ENCODE assay signal across 17 cellular contexts in genomic region chr2:150126143-150126725, GRCh38.
DNase-seq lines count a peak whose midpoint lies in the region; ATAC-seq, FAIRE-seq and TF ChIP-seq lines count a peak whose summit lies in the region.
"Had no signal": no experiment of that assay in that cellular context is flagged by ENCODE, and none has a peak within 500 bp of the region (broad histone marks: within the 10 kb centered on the region; RNA-seq: fewer than 3 reads in every experiment).

No MANE protein-coding gene starts in this region.

- DNase-seq in LHCN-M2 (ENCODE audit: low read depth) (peak; percentile 24), chondrocyte (ENCODE audit: low spot score) (no peak), kidney tubule cell (ENCODE audit: low spot score) (peak; percentile 95), GM19239 (ENCODE audit: insufficient read length, low spot score) (no peak), Ammon's horn (ENCODE audit: low spot score) (no peak), NCI-H526 treated with DMSO at 0.1 percent for 48 hours (lab: John Stamatoyannopoulos, UW) (no peak)
- DNase-seq: activated B cell treated with CpG ODN at 0.5 μM for 24 hours; activated naive CD4-positive, alpha-beta T cell; Caco-2; immature natural killer cell; NCI-H2029; NCI-H524 treated with DMSO at 0.1 percent for 48 hours; PC-9; psoas muscle; T-cell had no signal

- H3K27ac ChIP-seq in ACC112 (ENCODE audit: low read depth, low read length): peak overlapping the region; percentile 74
- H3K27ac ChIP-seq: PC-9, psoas muscle had no signal

- H3K27me3 Mint-ChIP-seq in chondrocyte (ENCODE audit: low read depth): no peaks in the 10 kb centered on the region
- H3K27me3 Mint-ChIP-seq: activated B cell treated with CpG ODN at 0.5 μM for 24 hours, T-cell had no signal

- peak overlapping the region; percentile 59 for H2AFZ ChIP-seq in ACC112 (ENCODE audit: low read length, unreplicated experiment)
- H2AFZ ChIP-seq: PC-9 had no signal

- ATAC-seq in HG03280 (IDR thresholded peaks at IDR 0.05; ENCODE audit: unreplicated experiment): no peak
- ATAC-seq: psoas muscle, T-cell had no signal

- no peaks in the 10 kb centered on the region for H3K36me3 ChIP-seq in ACC112 (ENCODE audit: insufficient read depth, low read length)

- H3K27ac Mint-ChIP-seq in chondrocyte (ENCODE audit: unreplicated experiment): peak overlapping the region; percentile 87
- H3K27ac Mint-ChIP-seq: activated B cell treated with CpG ODN at 0.5 μM for 24 hours, T-cell had no signal

- peaks cover 54% of the 10 kb centered on the region for H3K4me1 Mint-ChIP-seq in chondrocyte (ENCODE audit: low read depth)
- H3K4me1 Mint-ChIP-seq: activated B cell treated with CpG ODN at 0.5 μM for 24 hours, T-cell had no signal

- FAIRE-seq in GM19239 (lab: Jason Lieb, UNC): no peak

- H3K27me3 ChIP-seq in ACC112 (ENCODE audit: insufficient read depth, low read length): no peaks in the 10 kb centered on the region

- H3K36me3 Mint-ChIP-seq in chondrocyte (ENCODE audit: low read depth): no peaks in the 10 kb centered on the region
- H3K36me3 Mint-ChIP-seq: immature natural killer cell, T-cell had no signal

- no peak overlapping the region for H3K4me3 Mint-ChIP-seq in chondrocyte (ENCODE audit: unreplicated experiment)
- H3K4me3 Mint-ChIP-seq: activated B cell treated with CpG ODN at 0.5 μM for 24 hours, immature natural killer cell, T-cell had no signal

- peaks cover 41% of the 10 kb centered on the region for H3K4me1 ChIP-seq in ACC112 (ENCODE audit: control insufficient read depth, insufficient read depth, low read length, unreplicated experiment)
- H3K4me1 ChIP-seq: psoas muscle had no signal

- TF ChIP-seq CTCF in chondrocyte (IDR thresholded peaks at IDR 0.05): no peak

- H3K4me3 ChIP-seq in ACC112 (ENCODE audit: low read depth, low read length): no peak overlapping the region
- H3K4me3 ChIP-seq: PC-9, psoas muscle had no signal

- H3K79me2 ChIP-seq in ACC112 (ENCODE audit: control insufficient read depth, insufficient read depth, low read length, unreplicated experiment): no peaks in the 10 kb centered on the region

- peaks cover 4% of the 10 kb centered on the region for H3K9me3 Mint-ChIP-seq in chondrocyte (ENCODE audit: low read depth)
- H3K9me3 Mint-ChIP-seq: activated B cell treated with CpG ODN at 0.5 μM for 24 hours had no signal

Comparison
In these comparisons a context has a peak if more than half of its experiments do, and no peak if none do; other contexts are left out.
1. DNase-seq: peak in LHCN-M2 (single experiment) and kidney tubule cell (single experiment); none in chondrocyte (single experiment), GM19239 (single experiment), Ammon's horn (single experiment) and NCI-H526 treated with DMSO at 0.1 percent for 48 hours (single experiment).